ENCODE assay signal across 8 cellular contexts in genomic region chr19:31349160-31349881, GRCh38. TPM values are rescaled to one million over a fixed set of nuclear protein-coding genes. Genes with fewer than 3 reads are reported as not detected.
DNase-seq lines count a peak whose midpoint lies in the region; ATAC-seq and TF ChIP-seq lines count a peak whose summit lies in the region.

TSHZ3 (minus strand) TSS chr19:31349436; CDS start chr19:31349219, 217 bp downstream.

- DNase-seq in AG09309 (ENCODE audit: low read depth) (peak; percentile 64), KBM-7 (peak; percentile 62), mucosa of descending colon (peak; percentile 48 to 82 (median 72)), GF-D8 (lab: John Stamatoyannopoulos, UW) (no peak)
- peak; percentile 52 to 59 for DNase-seq in activated CD4-positive, alpha-beta T cell treated with anti-CD3 and anti-CD28 coated beads, Interleukin-2, amount 50 U/mL, for 48 hours

- in situ Hi-C loops in KBM-7 (cut with MboI; ENCODE audit: low pct_unique_long_range_greater_than_20kb, low sequenced_read_pairs): no loop called here

- peak; percentile 62 for ATAC-seq in esophagus mucosa
- peak; percentile 55 for ATAC-seq in mucosa of descending colon
- ATAC-seq in HG02840 (IDR thresholded peaks at IDR 0.05; ENCODE audit: low FRiP score, unreplicated experiment): no peak

- H3K4me1 ChIP-seq in mucosa of descending colon (ENCODE audit: low read depth) (peaks cover 20% of the 10 kb centered on the region), stomach smooth muscle (ENCODE audit: control insufficient read depth, insufficient read depth, low read length) (peaks cover 27% of the 10 kb centered on the region)

- no peaks in the 10 kb centered on the region for H3K9me3 ChIP-seq in mucosa of descending colon
- no peaks in the 10 kb centered on the region for H3K9me3 ChIP-seq in stomach smooth muscle (ENCODE audit: control insufficient read depth in 2 of 2, low read length in 2 of 2)

- H3K36me3 ChIP-seq in mucosa of descending colon (ENCODE audit: low read depth) (no peaks in the 10 kb centered on the region), stomach smooth muscle (ENCODE audit: control insufficient read depth in 2 of 2, insufficient read depth in 2 of 2, low read length in 2 of 2) (no peaks in the 10 kb centered on the region)

- TF ChIP-seq CTCF in AG09309 (IDR thresholded peaks at IDR 0.05; ENCODE audit: control insufficient read depth, insufficient read depth, low read depth, low read length, missing control alignments) (no peak), mucosa of descending colon (IDR thresholded peaks at IDR 0.05) (no peak)

- peak within 1 kb of the TSS; percentile 79 for H3K4me3 ChIP-seq in AG09309 (ENCODE audit: control insufficient read depth, low read depth, low read length)
- peak within 1 kb of the TSS; percentile 32 for H3K4me3 ChIP-seq in mucosa of descending colon
- peak within 1 kb of the TSS; percentile 67 to 83 for H3K4me3 ChIP-seq in stomach smooth muscle (ENCODE audit: low read length in 2 of 2)

- H3K9ac ChIP-seq in stomach smooth muscle (ENCODE audit: low read length in 2 of 2): peak within 1 kb of the TSS; percentile 62 to 82

- intact Hi-C loops in mucosa of descending colon (cut with DNase I, micrococcal nuclease): no loop called here

- H3K27me3 ChIP-seq in stomach smooth muscle (ENCODE audit: control insufficient read depth in 1 of 2, insufficient read depth in 2 of 2, low read length in 2 of 2): peaks cover 0 to 4% of the 10 kb centered on the region in 2 donors

- H3K27ac ChIP-seq in stomach smooth muscle (ENCODE audit: low read length): peak within 1 kb of the TSS; percentile 70

RNA-seq across cellular contexts. Expression of gene TSHZ3, which starts in this region (rescaled TPM):
- total RNA-seq in esophagus mucosa (1.6 TPM), mucosa of descending colon (10 to 100 TPM in 1 of 3 donors, 1 to 10 TPM in 2; 1.6 to 32.1 (median 5.2) TPM)
